ENCODE assay signal across 22 cellular contexts in genomic region chr5:78242001-78242400, GRCh38.
"Had no signal": no experiment of that assay in that cellular context is flagged by ENCODE, and none has a peak within 500 bp of the region (broad histone marks: within the 10 kb centered on the region; RNA-seq: fewer than 3 reads in every experiment).

No MANE protein-coding gene starts in this region.

- H3K4me1 Mint-ChIP-seq: activated T-helper 17 cell treated with anti-CD3 and anti-CD28 coated beads, Interleukin-2, amount 50 U/mL, for 72 hours; neural progenitor cell had no signal

- DNase-seq: activated CD4-positive, CD25-positive, alpha-beta regulatory T cell treated with anti-CD3 and anti-CD28 coated beads, Interleukin-2, amount 50 U/mL, for 72 hours; activated T-cell treated with anti-CD3 and anti-CD28 coated beads, Interleukin-2, amount 50 U/mL, for 24 hours; adrenal gland; central memory CD4-positive, alpha-beta T cell; effector memory CD4-positive, alpha-beta T cell; heart left ventricle; mucosa of descending colon; naive thymus-derived CD4-positive, alpha-beta T cell; posterior cingulate gyrus; stimulated activated CD4-positive, alpha-beta T cell treated with anti-CD3 and anti-CD28 coated beads, Interleukin-2, amount 100 ng/mL, for 48 hours; stimulated activated CD8-positive, alpha-beta memory T cell treated with anti-CD3 and anti-CD28 coated beads, Interleukin-4, amount 100 ng/mL, for 48 hours; stimulated activated naive CD4-positive, alpha-beta T cell had no signal

- ATAC-seq: activated naive CD4-positive, alpha-beta T cell treated with anti-CD3 and anti-CD28 coated beads, Interleukin-2, amount 50 U/mL, for 72 hours; activated T-helper 17 cell treated with anti-CD3 and anti-CD28 coated beads, Interleukin-2, amount 50 U/mL, for 72 hours; gastroesophageal sphincter; heart left ventricle; mucosa of descending colon; naive thymus-derived CD4-positive, alpha-beta T cell; sciatic nerve had no signal

- H3K4me3 Mint-ChIP-seq: activated T-cell treated with anti-CD3 and anti-CD28 coated beads, Interleukin-2, amount 50 U/mL, for 24 hours; activated T-helper 17 cell treated with anti-CD3 and anti-CD28 coated beads, Interleukin-2, amount 50 U/mL, for 72 hours; naive thymus-derived CD4-positive, alpha-beta T cell; neural progenitor cell; T-helper 2 cell treated with Interferon-gamma antibody and Interleukin-4, amounts not matched to agents 5 μg/mL and 100 μg/mL, for 36 hours; type B pancreatic cell had no signal

- H3K4me3 ChIP-seq: adrenal gland, ascending aorta, gastroesophageal sphincter, heart left ventricle, mucosa of descending colon, neural progenitor cell, thoracic aorta had no signal

- H3K27me3 ChIP-seq: adrenal gland, ascending aorta, gastroesophageal sphincter, heart left ventricle, neural progenitor cell had no signal

- H3K9me3 Mint-ChIP-seq: activated naive CD4-positive, alpha-beta T cell treated with anti-CD3 and anti-CD28 coated beads, Interleukin-2, amount 50 U/mL, for 72 hours; activated T-cell treated with anti-CD3 and anti-CD28 coated beads, Interleukin-2, amount 50 U/mL, for 24 hours; activated T-helper 17 cell treated with anti-CD3 and anti-CD28 coated beads, Interleukin-2, amount 50 U/mL, for 72 hours; naive thymus-derived CD4-positive, alpha-beta T cell; neural progenitor cell; T-helper 2 cell treated with Interferon-gamma antibody and Interleukin-4, amounts not matched to agents 5 μg/mL and 100 μg/mL, for 36 hours; type B pancreatic cell had no signal

- H3K4me1 ChIP-seq: adrenal gland, ascending aorta, gastroesophageal sphincter, neural progenitor cell had no signal

- H3K27ac Mint-ChIP-seq: activated naive CD4-positive, alpha-beta T cell treated with anti-CD3 and anti-CD28 coated beads, Interleukin-2, amount 50 U/mL, for 72 hours; activated T-cell treated with anti-CD3 and anti-CD28 coated beads, Interleukin-2, amount 50 U/mL, for 24 hours; activated T-helper 17 cell treated with anti-CD3 and anti-CD28 coated beads, Interleukin-2, amount 50 U/mL, for 72 hours; neural progenitor cell; T-helper 2 cell treated with Interferon-gamma antibody and Interleukin-4, amounts not matched to agents 5 μg/mL and 100 μg/mL, for 36 hours; type B pancreatic cell had no signal

- H3K9me3 ChIP-seq: adrenal gland, ascending aorta, gastroesophageal sphincter, heart left ventricle, mucosa of descending colon, thoracic aorta had no signal

- H3K36me3 ChIP-seq: adrenal gland, ascending aorta, neural progenitor cell, thoracic aorta had no signal

- H3K27ac ChIP-seq: adrenal gland, ascending aorta, gastroesophageal sphincter, heart left ventricle, neural progenitor cell, thoracic aorta, VCaP had no signal

- H3K27me3 Mint-ChIP-seq: activated T-cell treated with anti-CD3 and anti-CD28 coated beads, Interleukin-2, amount 50 U/mL, for 24 hours; activated T-helper 17 cell treated with anti-CD3 and anti-CD28 coated beads, Interleukin-2, amount 50 U/mL, for 72 hours; naive thymus-derived CD4-positive, alpha-beta T cell; type B pancreatic cell had no signal
